In the genomic region with DNA sequence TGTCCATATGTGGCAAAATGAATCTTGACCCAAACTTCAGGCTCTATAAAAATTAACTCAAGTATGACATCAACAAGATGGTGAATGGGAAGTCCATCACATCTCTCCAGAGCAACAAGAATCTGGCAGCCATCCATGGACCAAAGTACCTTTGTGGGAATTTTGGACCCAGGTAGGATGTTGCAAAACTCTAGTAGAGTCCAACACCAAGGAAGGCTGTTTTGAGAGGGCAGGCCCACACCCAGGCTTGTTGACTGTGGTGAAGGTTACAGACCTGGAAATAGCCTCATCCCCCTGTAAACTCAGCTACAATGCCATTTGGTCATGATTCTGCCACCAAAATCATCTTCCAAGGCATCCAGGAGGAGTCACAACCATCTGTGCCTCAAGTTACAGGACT, we compare ENCODE assay signal across 12 cellular contexts. TPM values are rescaled to one million over a fixed set of nuclear protein-coding genes. Genes with fewer than 3 reads are reported as not detected.
"Had no signal": no experiment of that assay in that cellular context is flagged by ENCODE, and none has a peak within 500 bp of the region (broad histone marks: within the 10 kb centered on the region; RNA-seq: fewer than 3 reads in every experiment).

No MANE protein-coding gene starts in this region.

- H3K4me1 Mint-ChIP-seq: GM23338, H9 had no signal

- H3K4me3 Mint-ChIP-seq: GM23338, H9, HFFc6 had no signal

- ATAC-seq: GM23338, HCT116 had no signal

- H3K9ac ChIP-seq: GM23248 had no signal

- DNase-seq: GM23248, GOT3, H7, H9, HCEC 1CT, HFFc6 had no signal

- H3K4me3 ChIP-seq: GM23248, GM23338, HAP-1 had no signal

- FAIRE-seq: H1, H54 had no signal

- H3K9me3 ChIP-seq: HAP-1 had no signal

- H3K9me3 Mint-ChIP-seq: HFFc6 had no signal

- H3K27ac Mint-ChIP-seq: GM23338, H9, HFFc6 had no signal

- H3K4me1 ChIP-seq: HAP-1 had no signal

- H3K36me3 ChIP-seq: HAP-1 had no signal

- H2AFZ ChIP-seq: GM23248, GM23338 had no signal

- H3K27ac ChIP-seq: GM23248 had no signal

- H3K4me2 ChIP-seq: GM23338 had no signal

RNA-seq across cellular contexts. Expression of gene DGAT2L6, which starts 12.9 kb away (rescaled TPM):
- total RNA-seq: GM23248, GM23338, H1, H4, H7, H9, HFFc6 had no signal
- polyA plus RNA-seq: GM23248, GM23338, H1 had no signal

RNA-seq across cellular contexts. Expression of gene AWAT1, which starts 44.2 kb away (rescaled TPM):
- total RNA-seq: GM23248, GM23338, H1, H4, H7, H9, HFFc6 had no signal
- polyA plus RNA-seq: GM23248, GM23338, H1 had no signal
